ENCODE assay signal across 9 cellular contexts in the genomic region with DNA sequence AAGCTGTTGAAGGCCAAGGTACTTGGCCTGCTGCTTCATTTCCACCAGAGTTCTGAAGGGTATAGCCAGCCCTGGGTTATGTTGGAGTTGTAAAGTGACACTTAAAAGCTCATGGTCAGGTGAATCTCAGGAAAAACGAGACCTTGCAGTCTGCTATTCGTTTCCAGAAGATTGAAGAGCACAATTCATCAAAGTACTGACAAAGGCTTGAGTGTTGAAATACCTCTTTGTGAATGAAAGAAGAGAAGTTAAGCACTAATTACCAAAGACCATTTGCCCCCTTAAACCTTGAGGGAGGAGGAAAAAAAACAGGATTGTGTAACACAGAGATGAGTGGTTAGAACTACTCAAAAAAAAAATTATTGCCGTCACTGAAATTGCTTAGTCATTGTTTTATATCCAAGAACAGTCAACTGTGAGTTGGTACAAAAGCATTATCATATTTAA. TPM values are rescaled to one million over a fixed set of nuclear protein-coding genes. Genes with fewer than 3 reads are reported as not detected.
DNase-seq lines count a peak whose midpoint lies in the region; ATAC-seq and TF ChIP-seq lines count a peak whose summit lies in the region.
"Had no signal": no experiment of that assay in that cellular context is flagged by ENCODE, and none has a peak within 500 bp of the region (broad histone marks: within the 10 kb centered on the region; RNA-seq: fewer than 3 reads in every experiment).

No MANE protein-coding gene starts in this region.

- no peak overlapping the region for H3K4me3 Mint-ChIP-seq in CD14-positive monocyte
- H3K4me3 Mint-ChIP-seq in stimulated activated naive B cell treated with anti-CD40 and anti-IgM and Interleukin-4, amounts not matched to agents 10 μg/mL and 1 μg/mL and 100 μg/mL, for 72 hours: no peak overlapping the region

- H3K9me3 Mint-ChIP-seq in CD14-positive monocyte: peaks cover 0 to 2% (median 0%) of the 10 kb centered on the region in 7 donors
- H3K9me3 Mint-ChIP-seq in stimulated activated naive B cell treated with anti-CD40 and anti-IgM and Interleukin-4, amounts not matched to agents 10 μg/mL and 1 μg/mL and 100 μg/mL, for 72 hours: peaks cover 0 to 1% of the 10 kb centered on the region in 2 donors
- H3K9me3 Mint-ChIP-seq: activated T-helper 2 cell treated with anti-CD3 and anti-CD28 coated beads, Interferon-gamma antibody, Interleukin-2, Interleukin-4, amounts not matched to agents 10 μg/mL and 5 μg/mL and 100 μg/mL, durations not matched to agents 14 hours and 24 hours and 36 hours had no signal

- H3K36me3 Mint-ChIP-seq in CD14-positive monocyte: no peaks in the 10 kb centered on the region
- no peaks in the 10 kb centered on the region for H3K36me3 Mint-ChIP-seq in stimulated activated naive B cell treated with anti-CD40 and anti-IgM and Interleukin-4, amounts not matched to agents 10 μg/mL and 1 μg/mL and 100 μg/mL, for 72 hours

- H3K4me1 Mint-ChIP-seq in CD14-positive monocyte: peaks cover 14% of the 10 kb centered on the region
- peaks cover 1 to 7% of the 10 kb centered on the region in 2 donors for H3K4me1 Mint-ChIP-seq in stimulated activated naive B cell treated with anti-CD40 and anti-IgM and Interleukin-4, amounts not matched to agents 10 μg/mL and 1 μg/mL and 100 μg/mL, for 72 hours

- no peak for ATAC-seq in stimulated activated naive B cell treated with anti-CD40 and anti-IgM and Interleukin-4, amounts not matched to agents 10 μg/mL and 1 μg/mL and 100 μg/mL, for 72 hours (replicated peaks)

- H3K4me3 ChIP-seq in epithelial cell of esophagus (ENCODE audit: low read length): no peak overlapping the region
- no peak overlapping the region for H3K4me3 ChIP-seq in skeletal muscle cell (ENCODE audit: low read depth, low read length)

- DNase-seq in HS-5 (ENCODE audit: low read depth) (peak; percentile 46), NCI-H524 treated with DMSO at 0.1 percent for 48 hours (lab: John Stamatoyannopoulos, UW) (peak; percentile 91), epithelial cell of esophagus (ENCODE audit: low read depth) (peak; percentile 82), skeletal muscle cell (ENCODE audit: low read depth) (peak; percentile 82), putamen (ENCODE audit: low spot score) (no peak), NCI-H526 treated with DMSO at 0.1 percent for 48 hours (lab: John Stamatoyannopoulos, UW) (no peak), CD14-positive monocyte (ENCODE audit: low spot score) (no peak)
- no peak for DNase-seq in stimulated activated naive B cell treated with anti-CD40 and anti-IgM and Interleukin-4, amounts not matched to agents 10 μg/mL and 1 μg/mL and 100 μg/mL, for 72 hours

- intact Hi-C loops in CD14-positive monocyte (cut with micrococcal nuclease): no loop called here

- peaks cover 0 to 2% (median 1%) of the 10 kb centered on the region in 3 donors for H3K27me3 Mint-ChIP-seq in CD14-positive monocyte (ENCODE audit: low read depth in 3 of 3)
- no peaks in the 10 kb centered on the region for H3K27me3 Mint-ChIP-seq in stimulated activated naive B cell treated with anti-CD40 and anti-IgM and Interleukin-4, amounts not matched to agents 10 μg/mL and 1 μg/mL and 100 μg/mL, for 72 hours

- no peak for TF ChIP-seq CTCF in epithelial cell of esophagus (IDR thresholded peaks at IDR 0.05; ENCODE audit: insufficient read depth, low read depth, low read length, missing control alignments)
- no peak for TF ChIP-seq CTCF in CD14-positive monocyte (IDR thresholded peaks at IDR 0.05)

- H3K27ac Mint-ChIP-seq in CD14-positive monocyte: peak overlapping the region in 2 of 7 donors; percentile 14 to 61
- H3K27ac Mint-ChIP-seq in stimulated activated naive B cell treated with anti-CD40 and anti-IgM and Interleukin-4, amounts not matched to agents 10 μg/mL and 1 μg/mL and 100 μg/mL, for 72 hours: no peak overlapping the region
- H3K27ac Mint-ChIP-seq: activated T-helper 2 cell treated with anti-CD3 and anti-CD28 coated beads, Interferon-gamma antibody, Interleukin-2, Interleukin-4, amounts not matched to agents 10 μg/mL and 5 μg/mL and 100 μg/mL, durations not matched to agents 14 hours and 24 hours and 36 hours had no signal

RNA-seq across cellular contexts. Expression of gene MAP2, which starts 48.6 kb away (rescaled TPM):
- polyA plus RNA-seq in CD14-positive monocyte: not detected

Comparison
In these comparisons a context has a peak if more than half of its experiments do, and no peak if none do; other contexts are left out.
1. DNase-seq: peak in HS-5 (single experiment), NCI-H524 treated with DMSO at 0.1 percent for 48 hours (single experiment), epithelial cell of esophagus (single experiment) and skeletal muscle cell (single experiment); none in putamen (single experiment), NCI-H526 treated with DMSO at 0.1 percent for 48 hours (single experiment), CD14-positive monocyte (single experiment) and stimulated activated naive B cell treated with anti-CD40 and anti-IgM and Interleukin-4, amounts not matched to agents 10 μg/mL and 1 μg/mL and 100 μg/mL, for 72 hours (single experiment).